Comparison of ENCODE assay signal across 8 cellular contexts in genomic region chr2:48529676-48530032, GRCh38. TPM values are rescaled to one million over a fixed set of nuclear protein-coding genes. Genes with fewer than 3 reads are reported as not detected.
DNase-seq lines count a peak whose midpoint lies in the region; ATAC-seq and TF ChIP-seq lines count a peak whose summit lies in the region.

No MANE protein-coding gene starts in this region.

- no peaks in the 10 kb centered on the region for H3K36me3 Mint-ChIP-seq in natural killer cell

- H3K27me3 Mint-ChIP-seq in natural killer cell (ENCODE audit: low read depth in 2 of 2), result peaks cover 0 to 4% of the 10 kb centered on the region in 2 donors

- no peaks in the 10 kb centered on the region for H3K9me3 Mint-ChIP-seq in natural killer cell

- H3K4me1 Mint-ChIP-seq in natural killer cell, result peaks cover 11 to 20% of the 10 kb centered on the region in 2 donors

- H3K4me3 ChIP-seq in choroid plexus epithelial cell (ENCODE audit: low read depth, low read length), result peak overlapping the region; percentile 78

- peak; percentile 20 for ATAC-seq in GM19025 (IDR thresholded peaks at IDR 0.05; ENCODE audit: low read depth, unreplicated experiment)
- peak in 1 of 3 donors; percentile 35 for ATAC-seq in natural killer cell

- TF ChIP-seq CTCF in choroid plexus epithelial cell (conservative IDR thresholded peaks at IDR 0.05; ENCODE audit: low read depth, low read length), result no peak
- no peak for TF ChIP-seq CTCF in natural killer cell (IDR thresholded peaks at IDR 0.05)

- intact Hi-C loops in natural killer cell (cut with micrococcal nuclease), result no loop called here

- H3K4me3 Mint-ChIP-seq in natural killer cell, result peak overlapping the region; percentile 96

- peak overlapping the region in 1 of 2 donors; percentile 85 for H3K27ac Mint-ChIP-seq in natural killer cell

- DNase-seq in NCI-H526 treated with DMSO at 0.1 percent for 48 hours (lab: John Stamatoyannopoulos, UW) (peak; percentile 20), choroid plexus epithelial cell (ENCODE audit: low read depth) (no peak), natural killer cell (no peak), NK-92 (lab: John Stamatoyannopoulos, UW; ENCODE audit: unreplicated experiment) (no peak), middle frontal gyrus (ENCODE audit: extremely low spot score, low spot score) (no peak), NCI-H1930 (lab: John Stamatoyannopoulos, UW) (no peak), superior temporal gyrus (ENCODE audit: extremely low spot score) (no peak)

RNA-seq across cellular contexts. Expression of gene STON1, which starts 0.3 kb away (rescaled TPM):
- 1 to 10 TPM; 1.8 to 4.5 (median 3.0) TPM for total RNA-seq in natural killer cell
